In genomic region chr2:164725542-164725941, GRCh38 we compare ENCODE assay signal across 31 cellular contexts.
"Had no signal": no experiment of that assay in that cellular context is flagged by ENCODE, and none has a peak within 500 bp of the region (broad histone marks: within the 10 kb centered on the region; RNA-seq: fewer than 3 reads in every experiment).

No MANE protein-coding gene starts in this region.

- H3K9me3 ChIP-seq: adrenal gland, body of pancreas, breast epithelium, SJCRH30 had no signal

- DNase-seq: activated CD4-positive, alpha-beta T cell treated with anti-CD3 and anti-CD28 coated beads for 36 hours; activated CD4-positive, alpha-beta T cell treated with anti-CD3 and anti-CD28 coated beads, Interleukin-2, amount 10 ng/mL, durations not matched to agents 7 days and 5 days; activated CD4-positive, alpha-beta T cell treated with anti-CD3 and anti-CD28 coated beads, Interleukin-2, amount 50 U/mL, for 48 hours; activated CD8-positive, alpha-beta T cell treated with anti-CD3 and anti-CD28 coated beads, Interleukin-2, amount 10 ng/mL, durations not matched to agents 7 days and 5 days; activated gamma-delta T cell treated with Interleukin-2 at 50 U/mL for 16 hours; activated naive CD4-positive, alpha-beta T cell treated with anti-CD3 and anti-CD28 coated beads for 36 hours; activated T-cell treated with anti-CD3 and anti-CD28 coated beads, Interleukin-2, amount 50 U/mL, for 24 hours; adrenal gland; body of pancreas; caudate nucleus; Kasumi-1; KG1; NCI-H1105; NCI-H1417 treated with DMSO at 0.1 percent for 48 hours; NCI-H187 treated with DMSO at 0.1 percent for 48 hours; NCI-H2081 treated with DMSO at 0.1 percent for 48 hours; NCI-H226; NCI-H446 treated with DMSO at 0.1 percent for 48 hours; NCI-H524; NCI-H69; NK-92 treated with Interleukin-12 subunit alpha and Interleukin-12 subunit beta, amount 100 ng/mL, for 24 hours; PC-9; Right ventricle myocardium superior; SJCRH30; T1000 had no signal

- FAIRE-seq: astrocyte had no signal

- H3K4me2 ChIP-seq: PC-9 had no signal

- H3K4me1 ChIP-seq: body of pancreas, breast epithelium, SJCRH30 had no signal

- H3K27ac ChIP-seq: adrenal gland, body of pancreas, breast epithelium, PC-9, SJCRH30, SK-N-MC had no signal

- ATAC-seq: activated CD4-positive, alpha-beta T cell treated with anti-CD3 and anti-CD28 coated beads for 36 hours; activated CD4-positive, CD25-positive, alpha-beta regulatory T cell treated with anti-CD3 and anti-CD28 coated beads, Interleukin-2, amount 50 U/mL, for 24 hours; activated CD8-positive, alpha-beta T cell treated with anti-CD3 and anti-CD28 coated beads, Interleukin-2, amount 10 ng/mL, durations not matched to agents 7 days and 5 days; activated naive CD4-positive, alpha-beta T cell treated with anti-CD3 and anti-CD28 coated beads, Interleukin-2, amount 50 U/mL, for 72 hours; body of pancreas; WTC11 had no signal

- H2AFZ ChIP-seq: PC-9 had no signal

- H3K36me3 ChIP-seq: adrenal gland, breast epithelium, SJCRH30 had no signal

- H3K4me3 ChIP-seq: adrenal gland, body of pancreas, breast epithelium, PC-9, SJCRH30, SK-N-MC had no signal

- H3K27me3 ChIP-seq: adrenal gland, body of pancreas, breast epithelium, SJCRH30 had no signal
